10 cellular contexts compared by ENCODE assay signal in genomic region chr14:70713096-70713875, GRCh38.
DNase-seq lines count a peak whose midpoint lies in the region; ATAC-seq and TF ChIP-seq lines count a peak whose summit lies in the region.
"Had no signal": no experiment of that assay in that cellular context is flagged by ENCODE, and none has a peak within 500 bp of the region (broad histone marks: within the 10 kb centered on the region; RNA-seq: fewer than 3 reads in every experiment).

No MANE protein-coding gene starts in this region.

- TF ChIP-seq CTCF in breast epithelium (IDR thresholded peaks at IDR 0.05) = no peak
- no peak for TF ChIP-seq CTCF in MCF 10A (IDR thresholded peaks at IDR 0.05; ENCODE audit: unreplicated experiment)
- no peak for TF ChIP-seq CTCF in chondrocyte (IDR thresholded peaks at IDR 0.05)
- TF ChIP-seq CTCF in lower lobe of right lung (IDR thresholded peaks at IDR 0.05) = no peak
- no peak for TF ChIP-seq CTCF in A673 (conservative IDR thresholded peaks at IDR 0.05; ENCODE audit: low read depth, low read length)

- peak overlapping the region; percentile 14 to 65 for H3K27ac ChIP-seq in breast epithelium
- peak overlapping the region; percentile 13 for H3K27ac ChIP-seq in lower lobe of right lung
- peak overlapping the region; percentile 63 to 78 for H3K27ac ChIP-seq in aorta (ENCODE audit: low read depth in 1 of 2, low read length in 2 of 2)
- H3K27ac ChIP-seq in A673 (ENCODE audit: low read depth, low read length, poor library complexity, severe bottlenecking) = no peak overlapping the region

- no peak overlapping the region for H3K4me3 ChIP-seq in breast epithelium
- no peak overlapping the region for H3K4me3 ChIP-seq in lower lobe of right lung
- no peak overlapping the region for H3K4me3 ChIP-seq in aorta (ENCODE audit: low read length in 2 of 2)
- H3K4me3 ChIP-seq in A673 (ENCODE audit: low read depth, low read length, poor library complexity, severe bottlenecking) = no peak overlapping the region

- ATAC-seq in lower lobe of right lung = peak in 1 of 2 donors; percentile 14
- peak; percentile 56 for ATAC-seq in aorta (ENCODE audit: low FRiP score)
- no peak for ATAC-seq in HG02981 (IDR thresholded peaks at IDR 0.05; ENCODE audit: unreplicated experiment)

- POLR2A ChIA-PET in MCF 10A (lab: Yijun Ruan, JAX) = interaction anchor here (0.5 to 1.9 kb wide), 4 partner anchors 20 to 92 kb away, joined by 3 to 4 read pairs (median 4); no protein-coding TSS in a partner anchor
- POLR2A ChIA-PET in A673 (lab: Charles Lee; ENCODE audit: low non-redundant PET) = interaction anchor here (0.6 kb wide), 1 partner anchor 606 kb away, joined by 4 read pairs; no protein-coding TSS in a partner anchor

- H3K36me3 ChIP-seq in breast epithelium (no peaks in the 10 kb centered on the region), lower lobe of right lung (no peaks in the 10 kb centered on the region), aorta (ENCODE audit: control insufficient read depth in 1 of 2, insufficient read depth in 2 of 2, low read length in 1 of 2) (no peaks in the 10 kb centered on the region), A673 (ENCODE audit: insufficient read depth, low read length, poor library complexity, severe bottlenecking) (no peaks in the 10 kb centered on the region)

- CTCF ChIA-PET in MCF 10A (lab: Yijun Ruan, JAX) (interaction anchor here (0.6 to 10.4 kb wide), 24 partner anchors 9 to 1050 kb away, joined by 3 to 97 read pairs (median 5); no protein-coding TSS in a partner anchor), A673 (lab: Charles Lee) (interaction anchor here (0.7 kb wide), 1 partner anchor 105 kb away, joined by 4 read pairs; no protein-coding TSS in a partner anchor)

- H3K9me3 Mint-ChIP-seq in MCF 10A (ENCODE audit: unreplicated experiment) = no peaks in the 10 kb centered on the region
- H3K9me3 Mint-ChIP-seq in chondrocyte (ENCODE audit: low read depth) = no peaks in the 10 kb centered on the region
- H3K9me3 Mint-ChIP-seq: activated T-helper 2 cell treated with anti-CD3 and anti-CD28 coated beads, Interferon-gamma antibody, Interleukin-2, Interleukin-4, amounts not matched to agents 10 μg/mL and 5 μg/mL and 100 μg/mL, durations not matched to agents 14 hours and 24 hours and 36 hours; CD4-positive, CD25-positive, alpha-beta regulatory T cell had no signal

- H3K4me3 Mint-ChIP-seq in MCF 10A (ENCODE audit: unreplicated experiment) (no peak overlapping the region), chondrocyte (ENCODE audit: unreplicated experiment) (no peak overlapping the region)
- H3K4me3 Mint-ChIP-seq: CD4-positive, CD25-positive, alpha-beta regulatory T cell had no signal

- no TSS peak for BruUV-seq in MCF 10A (replicated peaks; lab: Mats Ljungman, UMichigan)
- BruUV-seq in A673 (replicated peaks; lab: Mats Ljungman, UMichigan) = no TSS peak

- no peaks in the 10 kb centered on the region for H3K9me3 ChIP-seq in breast epithelium
- no peaks in the 10 kb centered on the region for H3K9me3 ChIP-seq in lower lobe of right lung
- H3K9me3 ChIP-seq in aorta (ENCODE audit: control insufficient read depth, low read length) = no peaks in the 10 kb centered on the region
- no peaks in the 10 kb centered on the region for H3K9me3 ChIP-seq in A673 (ENCODE audit: low read depth, low read length, poor library complexity, severe bottlenecking)

- no peaks in the 10 kb centered on the region for H3K27me3 ChIP-seq in breast epithelium
- H3K27me3 ChIP-seq in lower lobe of right lung (ENCODE audit: low read depth) = no peaks in the 10 kb centered on the region
- no peaks in the 10 kb centered on the region for H3K27me3 ChIP-seq in aorta (ENCODE audit: control insufficient read depth in 1 of 2, insufficient read depth in 2 of 2, low read length in 1 of 2)
- no peaks in the 10 kb centered on the region for H3K27me3 ChIP-seq in A673 (replicated peaks; ENCODE audit: insufficient read depth, low read depth, low read length, poor library complexity)

- 3 to 7% methylated on average over 7 of the region's 7 CpGs for WGBS in aorta, 2 donors

- H3K4me1 Mint-ChIP-seq in MCF 10A (ENCODE audit: insufficient read depth, unreplicated experiment) (peaks cover 10% of the 10 kb centered on the region), chondrocyte (ENCODE audit: low read depth) (peaks cover 16% of the 10 kb centered on the region)

- intact Hi-C loops in breast epithelium (cut with DNase I; ENCODE audit: low total_unique reads) (loop anchor here (10.0 kb wide), 1 partner anchor 88 kb away; no protein-coding TSS in a partner anchor), MCF 10A (cut with micrococcal nuclease) (loop anchor here (5.0 kb wide), 1 partner anchor 71 kb away; the partner anchor contains the start of gene TTC9), lower lobe of right lung (cut with DNase I) (no loop called here), aorta (cut with DNase I) (loop anchor here (2.0 to 5.0 kb wide), 3 partner anchors 46 to 111 kb away; partner anchors contain the start of genes MED6 (in 1 of the 2) and TTC9 (in 1 of the 2)), A673 (cut with micrococcal nuclease; ENCODE audit: unreplicated experiment) (no loop called here)

- H3K27me3 Mint-ChIP-seq in MCF 10A (ENCODE audit: insufficient read depth, unreplicated experiment) (no peaks in the 10 kb centered on the region), chondrocyte (ENCODE audit: low read depth) (peaks cover 27% of the 10 kb centered on the region)

- no peaks in the 10 kb centered on the region for H3K4me1 ChIP-seq in breast epithelium
- peaks cover 13% of the 10 kb centered on the region for H3K4me1 ChIP-seq in lower lobe of right lung
- no peaks in the 10 kb centered on the region for H3K4me1 ChIP-seq in aorta (ENCODE audit: control insufficient read depth in 1 of 2, insufficient read depth in 2 of 2, low read length in 2 of 2)
- H3K4me1 ChIP-seq in A673 (ENCODE audit: insufficient read depth, low read length, poor library complexity, severe bottlenecking) = peaks cover 6% of the 10 kb centered on the region

- DNase-seq in breast epithelium (ENCODE audit: low spot score in 2 of 2) = no peak
- DNase-seq in MCF 10A (ENCODE audit: unreplicated experiment) = no peak
- DNase-seq in chondrocyte (ENCODE audit: low spot score) = no peak
- no peak for DNase-seq in lower lobe of right lung
- no peak for DNase-seq in aorta
- DNase-seq in NCI-H2171 (lab: John Stamatoyannopoulos, UW) = no peak
- no peak for DNase-seq in A673 (ENCODE audit: low spot score)

- TF ChIP-seq POLR2A in breast epithelium (IDR thresholded peaks at IDR 0.05) = no peak

- peaks cover 4% of the 10 kb centered on the region for H3K36me3 Mint-ChIP-seq in MCF 10A (ENCODE audit: insufficient read depth, unreplicated experiment)
- H3K36me3 Mint-ChIP-seq in chondrocyte (ENCODE audit: low read depth) = no peaks in the 10 kb centered on the region
- H3K36me3 Mint-ChIP-seq: CD4-positive, CD25-positive, alpha-beta regulatory T cell had no signal

- H3K27ac Mint-ChIP-seq in MCF 10A (ENCODE audit: low read depth, unreplicated experiment) (no peak overlapping the region), chondrocyte (ENCODE audit: unreplicated experiment) (peak overlapping the region; percentile 66)
- H3K27ac Mint-ChIP-seq: activated T-helper 2 cell treated with anti-CD3 and anti-CD28 coated beads, Interferon-gamma antibody, Interleukin-2, Interleukin-4, amounts not matched to agents 10 μg/mL and 5 μg/mL and 100 μg/mL, durations not matched to agents 14 hours and 24 hours and 36 hours; CD4-positive, CD25-positive, alpha-beta regulatory T cell had no signal

Comparison
In these comparisons a context has a peak if more than half of its experiments do, and no peak if none do; other contexts are left out.
1. intact Hi-C loops: an anchor here in breast epithelium (10.0 kb wide), MCF 10A (5.0 kb wide) and aorta (2.0 to 5.0 kb wide); none called in lower lobe of right lung and A673.